Comparison of ENCODE assay signal across 28 cellular contexts in the genomic region with DNA sequence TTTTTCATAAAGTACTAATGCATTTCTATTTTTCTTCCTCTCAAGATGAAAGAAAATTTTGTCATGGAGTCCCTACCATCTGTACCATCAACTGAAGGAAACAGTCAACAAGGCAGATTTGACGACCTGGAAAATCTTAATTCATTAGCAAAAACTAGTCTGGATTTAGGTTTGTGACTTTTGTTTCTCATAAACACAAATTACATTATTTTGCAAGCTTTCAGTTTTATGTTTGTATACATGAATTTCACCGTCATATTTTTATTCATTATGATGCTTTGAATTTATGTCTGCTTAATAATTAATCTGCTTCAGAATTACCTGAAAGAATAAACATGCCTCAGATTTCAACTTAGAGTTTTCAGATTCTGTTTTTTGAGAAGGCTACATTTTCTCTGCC.
"Had no signal": no experiment of that assay in that cellular context is flagged by ENCODE, and none has a peak within 500 bp of the region (broad histone marks: within the 10 kb centered on the region; RNA-seq: fewer than 3 reads in every experiment).

No MANE protein-coding gene starts in this region.

- H3K4me3 ChIP-seq: neural progenitor cell, ovary, psoas muscle, skin epidermis, smooth muscle cell, spleen, suprapubic skin, testis, tibial artery, transverse colon, upper lobe of right lung, uterus had no signal

- H2AFZ ChIP-seq: neural progenitor cell, parathyroid adenoma had no signal

- DNase-seq: natural killer cell; occipital lobe; ovary; posterior cingulate gyrus; psoas muscle; right cardiac atrium; spleen; stimulated activated CD4-positive, alpha-beta T cell treated with anti-CD3 and anti-CD28 coated beads, Interleukin-12 subunit alpha, Interleukin-12 subunit beta, amount 100 ng/mL, for 4 hours; stimulated activated CD4-positive, alpha-beta T cell treated with anti-CD3 and anti-CD28 coated beads, Interleukin-1b, Interleukin-23, amount 100 ng/mL, for 48 hours; stimulated activated CD4-positive, alpha-beta T cell treated with anti-CD3 and anti-CD28 coated beads, Interleukin-4, amount 100 ng/mL, for 1 hour; stimulated activated CD4-positive, alpha-beta T cell treated with anti-CD3 and anti-CD28 coated beads, Interleukin-4, amount 100 ng/mL, for 4 hours; stimulated activated CD8-positive, alpha-beta memory T cell treated with anti-CD3 and anti-CD28 coated beads, Interleukin-4, amount 100 ng/mL, for 48 hours; stimulated activated naive CD4-positive, alpha-beta T cell; stimulated activated naive CD8-positive, alpha-beta T cell treated with anti-CD3 and anti-CD28 coated beads, Interleukin-15, amount 100 ng/mL, for 72 hours; stimulated activated naive CD8-positive, alpha-beta T cell treated with anti-CD3 and anti-CD28 coated beads, Interleukin-15, Interleukin-2, amounts not matched to agents 100 U/mL and 50 U/mL, for 24 hours; substantia nigra; testis; tibial artery; transverse colon; upper lobe of right lung; uterus had no signal

- H3K27ac ChIP-seq: neural progenitor cell, ovary, parathyroid adenoma, psoas muscle, skin epidermis, spleen, suprapubic skin, testis, tibial artery, transverse colon, upper lobe of right lung, uterus had no signal

- H3K4me2 ChIP-seq: neural progenitor cell, smooth muscle cell had no signal

- H3K9ac ChIP-seq: neural progenitor cell, parathyroid adenoma had no signal

- H3K79me2 ChIP-seq: parathyroid adenoma had no signal

- H3K27me3 ChIP-seq: neural progenitor cell, ovary, spleen, suprapubic skin, testis, tibial artery, transverse colon, upper lobe of right lung, uterus had no signal

- ATAC-seq: natural killer cell; psoas muscle; right cardiac atrium; sciatic nerve; stimulated activated memory B cell treated with anti-CD40 and anti-IgM and Interleukin-4, amounts not matched to agents 10 μg/mL and 1 μg/mL and 100 μg/mL, for 72 hours; stimulated activated naive CD8-positive, alpha-beta T cell treated with anti-CD3 and anti-CD28 coated beads, Interleukin-15, amount 100 ng/mL, for 72 hours; stimulated activated naive CD8-positive, alpha-beta T cell treated with anti-CD3 and anti-CD28 coated beads, Interleukin-15, Interleukin-2, amounts not matched to agents 100 U/mL and 50 U/mL, for 24 hours; upper lobe of right lung had no signal

- H3K9me3 ChIP-seq: suprapubic skin, testis, tibial artery, transverse colon, upper lobe of right lung, uterus had no signal

- H3K36me3 ChIP-seq: neural progenitor cell, ovary, uterus had no signal

- H3K4me1 ChIP-seq: parathyroid adenoma, spleen, suprapubic skin, testis, tibial artery, transverse colon, upper lobe of right lung, uterus had no signal
